ENCODE assay signal across 10 cellular contexts in genomic region chr14:22163051-22163450, GRCh38.
DNase-seq lines count a peak whose midpoint lies in the region; ATAC-seq, FAIRE-seq and TF ChIP-seq lines count a peak whose summit lies in the region.
"Had no signal": no experiment of that assay in that cellular context is flagged by ENCODE, and none has a peak within 500 bp of the region (broad histone marks: within the 10 kb centered on the region; RNA-seq: fewer than 3 reads in every experiment).

No MANE protein-coding gene starts in this region.

- no peak overlapping the region for H3K4me3 ChIP-seq in BLaER1 treated with 17β-estradiol and CSF1 and Interleukin-3, amounts not matched to agents 10 nM and 100 nM
- no peak overlapping the region for H3K4me3 ChIP-seq in hepatocyte
- H3K4me3 ChIP-seq: HAP-1 had no signal

- no peaks in the 10 kb centered on the region for H3K27me3 ChIP-seq in BLaER1 treated with 17β-estradiol and CSF1 and Interleukin-3, amounts not matched to agents 10 nM and 100 nM
- no peaks in the 10 kb centered on the region for H3K27me3 ChIP-seq in hepatocyte

- peaks cover 2% of the 10 kb centered on the region for H3K4me1 Mint-ChIP-seq in T-helper 17 cell

- H3K79me2 ChIP-seq in hepatocyte = no peaks in the 10 kb centered on the region

- no peak overlapping the region for H2AFZ ChIP-seq in hepatocyte

- no peak overlapping the region for H3K9ac ChIP-seq in BLaER1 treated with 17β-estradiol and CSF1 and Interleukin-3, amounts not matched to agents 10 nM and 100 nM

- TF ChIP-seq CTCF in hepatocyte (IDR thresholded peaks at IDR 0.05; ENCODE audit: poor library complexity) = peak; percentile 39

- peak overlapping the region; percentile 80 for H3K4me3 Mint-ChIP-seq in T-helper 17 cell

- H3K36me3 Mint-ChIP-seq in T-helper 17 cell (ENCODE audit: low read depth) = no peaks in the 10 kb centered on the region

- no peaks in the 10 kb centered on the region for H3K9me2 ChIP-seq in hepatocyte (replicated peaks; ENCODE audit: insufficient read depth)

- TF ChIP-seq POLR2A in GM12892 (IDR thresholded peaks at IDR 0.05; ENCODE audit: low read depth, low read length) = no peak

- H3K9me3 ChIP-seq in BLaER1 treated with 17β-estradiol and CSF1 and Interleukin-3, amounts not matched to agents 10 nM and 100 nM (replicated peaks in 1 of 11) = no peaks in the 10 kb centered on the region
- no peaks in the 10 kb centered on the region for H3K9me3 ChIP-seq in T-helper 17 cell (ENCODE audit: control insufficient read depth, low read length, poor library complexity, severe bottlenecking)
- no peaks in the 10 kb centered on the region for H3K9me3 ChIP-seq in hepatocyte (ENCODE audit: low read depth)
- H3K9me3 ChIP-seq: HAP-1 had no signal

- DNase-seq in GM12892 (ENCODE audit: insufficient read length) (no peak), T-helper 17 cell (no peak), hepatocyte (ENCODE audit: low spot score) (peak; percentile 38), NCI-H2196 (lab: John Stamatoyannopoulos, UW; ENCODE audit: unreplicated experiment) (no peak), AG20443 (ENCODE audit: low spot score) (no peak)

- no peaks in the 10 kb centered on the region for H3K27me3 Mint-ChIP-seq in T-helper 17 cell

- no peaks in the 10 kb centered on the region for H4K20me1 ChIP-seq in BLaER1 treated with 17β-estradiol and CSF1 and Interleukin-3, amounts not matched to agents 10 nM and 100 nM
- no peaks in the 10 kb centered on the region for H4K20me1 ChIP-seq in hepatocyte (ENCODE audit: insufficient read depth, poor library complexity, severe bottlenecking)

- ATAC-seq in T-helper 17 cell (no peak), GM18907 (IDR thresholded peaks at IDR 0.05; ENCODE audit: unreplicated experiment) (no peak), HG03565 (IDR thresholded peaks at IDR 0.05; ENCODE audit: unreplicated experiment) (no peak)

- peak; percentile 30 for FAIRE-seq in GM12892 (lab: Jason Lieb, UNC)

- H3K27ac ChIP-seq in BLaER1 treated with 17β-estradiol and CSF1 and Interleukin-3, amounts not matched to agents 10 nM and 100 nM = no peak overlapping the region
- no peak overlapping the region for H3K27ac ChIP-seq in hepatocyte
- H3K27ac ChIP-seq: RWPE1 had no signal

- no peaks in the 10 kb centered on the region for H3K36me3 ChIP-seq in BLaER1 treated with 17β-estradiol and CSF1 and Interleukin-3, amounts not matched to agents 10 nM and 100 nM
- H3K36me3 ChIP-seq in hepatocyte (replicated peaks; ENCODE audit: insufficient read depth, low read depth) = no peaks in the 10 kb centered on the region
- H3K36me3 ChIP-seq: HAP-1 had no signal

- peak overlapping the region; percentile 32 to 71 (median 50); a peak in 21 of 22 replicates for H3K4me2 ChIP-seq in BLaER1 treated with 17β-estradiol and CSF1 and Interleukin-3, amounts not matched to agents 10 nM and 100 nM
- H3K4me2 ChIP-seq in hepatocyte = no peak overlapping the region

- peak overlapping the region; percentile 29 for H3K27ac Mint-ChIP-seq in T-helper 17 cell

- H3K4me1 ChIP-seq in BLaER1 treated with 17β-estradiol and CSF1 and Interleukin-3, amounts not matched to agents 10 nM and 100 nM = peaks cover 15 to 33% (median 24%) of the 10 kb centered on the region in 10 experiments; a peak in 19 of 20 replicates
- no peaks in the 10 kb centered on the region for H3K4me1 ChIP-seq in hepatocyte (ENCODE audit: insufficient read depth)
- H3K4me1 ChIP-seq: HAP-1 had no signal
